ENCODE assay signal across 7 cellular contexts in genomic region chr12:4791497-4791896, GRCh38.
"Had no signal": no experiment of that assay in that cellular context is flagged by ENCODE, and none has a peak within 500 bp of the region (broad histone marks: within the 10 kb centered on the region; RNA-seq: fewer than 3 reads in every experiment).

No MANE protein-coding gene starts in this region.

- H3K27ac Mint-ChIP-seq: IgD-negative memory B cell had no signal

- H3K36me3 Mint-ChIP-seq: IgD-negative memory B cell had no signal

- H3K27ac ChIP-seq: HL-60 had no signal

- ATAC-seq: HepG2, K562 had no signal

- FAIRE-seq: HepG2, K562 had no signal

- H3K4me3 Mint-ChIP-seq: IgD-negative memory B cell had no signal

- DNase-seq: IMR-90, KBM-7, KG1 had no signal

- H3K9me3 Mint-ChIP-seq: IgD-negative memory B cell had no signal

- H3K4me3 ChIP-seq: K562 had no signal

- H3K4me1 Mint-ChIP-seq: IgD-negative memory B cell had no signal
